9 cellular contexts compared by ENCODE assay signal in the genomic region with DNA sequence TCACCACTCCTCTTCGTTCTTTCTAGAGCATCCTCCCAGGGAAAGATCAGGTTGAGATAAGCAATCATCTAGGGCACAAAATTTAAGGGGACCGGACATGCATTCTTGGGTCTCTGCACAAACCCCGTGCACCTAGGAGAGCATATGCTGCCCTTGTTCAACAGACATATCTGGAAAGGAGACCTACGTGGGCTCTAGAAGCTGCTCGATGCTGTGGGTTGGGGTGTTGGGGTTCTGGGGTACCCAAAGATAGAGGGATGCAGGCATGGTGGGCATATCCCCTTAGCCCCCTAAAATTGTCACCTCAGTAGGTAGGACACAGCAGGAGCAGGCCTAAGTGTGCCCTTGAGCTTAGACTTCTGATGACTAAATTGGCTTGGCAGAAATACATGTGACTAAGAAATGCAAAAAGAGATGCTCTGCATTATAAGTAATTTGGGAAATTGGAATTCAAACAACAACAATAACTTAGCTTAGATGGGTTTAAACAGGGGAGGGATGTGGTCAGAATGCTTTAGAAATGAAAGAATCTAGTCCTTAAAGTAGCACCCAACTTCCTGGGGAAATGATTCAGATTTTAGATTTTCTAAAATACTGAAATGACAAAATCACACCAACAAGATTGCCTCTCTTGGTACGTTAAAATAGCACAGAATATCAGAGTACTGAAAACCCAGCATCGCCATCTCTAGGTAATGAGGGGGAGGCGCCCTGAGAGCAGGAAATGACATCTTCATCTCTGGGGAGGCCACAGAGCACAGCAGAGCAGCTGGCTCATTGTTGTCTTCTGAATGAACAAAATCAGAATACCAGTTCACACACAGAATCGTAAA.
DNase-seq lines count a peak whose midpoint lies in the region; ATAC-seq lines count a peak whose summit lies in the region.
"Had no signal": no experiment of that assay in that cellular context is flagged by ENCODE, and none has a peak within 500 bp of the region (broad histone marks: within the 10 kb centered on the region; RNA-seq: fewer than 3 reads in every experiment).

No MANE protein-coding gene starts in this region.

- CTCF ChIA-PET in activated CD4-positive, alpha-beta memory T cell treated with anti-CD3 and anti-CD28 coated beads for 36 hours (lab: Charles Lee): interaction anchor here (0.6 to 3.2 kb wide), 8 partner anchors 13 to 639 kb away, joined by 3 to 37 read pairs (median 3); no protein-coding TSS in a partner anchor

- peaks cover 30% of the 10 kb centered on the region for H3K4me1 Mint-ChIP-seq in activated CD4-positive, alpha-beta memory T cell treated with anti-CD3 and anti-CD28 coated beads for 36 hours (ENCODE audit: low read depth)

- intact Hi-C loops in activated CD4-positive, alpha-beta memory T cell treated with anti-CD3 and anti-CD28 coated beads for 36 hours (cut with micrococcal nuclease): loop anchor here (1.0 to 10.0 kb wide), 9 partner anchors 10 to 821 kb away; partner anchors contain the start of genes PSAT1 and VPS13A

- H3K4me3 Mint-ChIP-seq in activated CD4-positive, alpha-beta memory T cell treated with anti-CD3 and anti-CD28 coated beads for 36 hours: no peak overlapping the region
- H3K4me3 Mint-ChIP-seq: brain had no signal

- no peaks in the 10 kb centered on the region for H3K36me3 Mint-ChIP-seq in activated CD4-positive, alpha-beta memory T cell treated with anti-CD3 and anti-CD28 coated beads for 36 hours
- H3K36me3 Mint-ChIP-seq: brain had no signal

- DNase-seq in AG20443 (ENCODE audit: low spot score) (peak; percentile 79), lung microvascular endothelial cell (ENCODE audit: low read depth in 2 of 2) (peak; percentile 58 to 77), NCI-H1694 treated with DMSO at 0.1 percent for 48 hours (lab: John Stamatoyannopoulos, UW) (no peak), nucleus accumbens (lab: John Stamatoyannopoulos, UW) (no peak), epidermal melanocyte (ENCODE audit: insufficient read length, low spot score) (no peak)
- peak; percentile 85 for DNase-seq in activated CD4-positive, alpha-beta memory T cell treated with anti-CD3 and anti-CD28 coated beads for 36 hours

- H3K27ac Mint-ChIP-seq in activated CD4-positive, alpha-beta memory T cell treated with anti-CD3 and anti-CD28 coated beads for 36 hours: peak overlapping the region; percentile 91

- POLR2A ChIA-PET in activated CD4-positive, alpha-beta memory T cell treated with anti-CD3 and anti-CD28 coated beads for 36 hours (lab: Charles Lee): interaction anchor here (0.6 to 1.1 kb wide), 7 partner anchors 10 to 309 kb away, joined by 3 to 4 read pairs (median 3); no protein-coding TSS in a partner anchor

- peaks cover 15% of the 10 kb centered on the region for H3K9me3 Mint-ChIP-seq in activated CD4-positive, alpha-beta memory T cell treated with anti-CD3 and anti-CD28 coated beads for 36 hours

- H3K27me3 Mint-ChIP-seq in activated CD4-positive, alpha-beta memory T cell treated with anti-CD3 and anti-CD28 coated beads for 36 hours: no peaks in the 10 kb centered on the region

- peak; percentile 97 for ATAC-seq in GM19395 (IDR thresholded peaks at IDR 0.05; ENCODE audit: unreplicated experiment)
- ATAC-seq in HG03378 (IDR thresholded peaks at IDR 0.05; ENCODE audit: unreplicated experiment): peak; percentile 99

Comparison
In these comparisons a context has a peak if more than half of its experiments do, and no peak if none do; other contexts are left out.
1. DNase-seq: peak in AG20443 (single experiment), activated CD4-positive, alpha-beta memory T cell treated with anti-CD3 and anti-CD28 coated beads for 36 hours (single experiment) and lung microvascular endothelial cell (2 of 2); none in NCI-H1694 treated with DMSO at 0.1 percent for 48 hours (single experiment), nucleus accumbens (0 of 56) and epidermal melanocyte (single experiment).